In genomic region chr10:102229810-102230263, GRCh38 we compare ENCODE assay signal across 9 cellular contexts. TPM values are rescaled to one million over a fixed set of nuclear protein-coding genes. Genes with fewer than 3 reads are reported as not detected.
DNase-seq lines count a peak whose midpoint lies in the region; ATAC-seq, FAIRE-seq and TF ChIP-seq lines count a peak whose summit lies in the region.
"Had no signal": no experiment of that assay in that cellular context is flagged by ENCODE, and none has a peak within 500 bp of the region (broad histone marks: within the 10 kb centered on the region; RNA-seq: fewer than 3 reads in every experiment).

No MANE protein-coding gene starts in this region.

- H3K4me3 ChIP-seq in CD8-positive, alpha-beta T cell (ENCODE audit: low read depth, low read length): peak overlapping the region; percentile 51
- H3K4me3 ChIP-seq in HepG2 (replicated peaks in 1 of 3; ENCODE audit: insufficient read depth in 1 of 3, low read depth in 2 of 3, low read length in 3 of 3): peak overlapping the region; percentile 39 to 72 (median 65); a peak in 5 of 6 replicates

- no peaks in the 10 kb centered on the region for H3K9me3 Mint-ChIP-seq in CD8-positive, alpha-beta T cell
- no peaks in the 10 kb centered on the region for H3K9me3 Mint-ChIP-seq in dendritic cell treated with granulocyte-macrophage colony-stimulating factor and Interleukin-4, amounts not matched to agents 40 ng/mL and 50 ng/mL, for 4 days

- no peak overlapping the region for H3K27ac ChIP-seq in CD8-positive, alpha-beta T cell (ENCODE audit: low read depth, low read length)
- no peak overlapping the region for H3K27ac ChIP-seq in HepG2 (ENCODE audit: extremely low read length, insufficient read depth, low read length)

- no peaks in the 10 kb centered on the region for H3K9me3 ChIP-seq in CD8-positive, alpha-beta T cell (ENCODE audit: low read length)
- no peaks in the 10 kb centered on the region for H3K9me3 ChIP-seq in HepG2 (ENCODE audit: low read length)

- 0 out of 2 replicates have a peak overlapping the region, but pooled peaks have one; percentile 3 for H3K9ac ChIP-seq in HepG2 (ENCODE audit: insufficient read depth, low read depth, low read length)

- CTCF ChIA-PET in CD8-positive, alpha-beta T cell (lab: Charles Lee): interaction anchor here (0.6 to 14.3 kb wide), 55 partner anchors 9 to 353 kb away, joined by 3 to 375 read pairs (median 4); partner anchors contain the start of genes FBXL15, GBF1, NFKB2 and PITX3
- CTCF ChIA-PET in HepG2 (lab: Yijun Ruan, JAX; ENCODE audit: low intra/inter-chr PET ratio, low total read pairs): interaction anchor here (0.6 to 4.7 kb wide), 7 partner anchors 11 to 249 kb away, joined by 3 to 34 read pairs (median 5); partner anchors contain the start of gene PITX3

- H3K79me2 ChIP-seq in HepG2 (ENCODE audit: insufficient read depth, low read length): no peaks in the 10 kb centered on the region

- no peak overlapping the region for H3K27ac Mint-ChIP-seq in CD8-positive, alpha-beta T cell
- no peak overlapping the region for H3K27ac Mint-ChIP-seq in dendritic cell treated with granulocyte-macrophage colony-stimulating factor and Interleukin-4, amounts not matched to agents 40 ng/mL and 50 ng/mL, for 4 days

- in situ Hi-C loops in HepG2 (cut with HindIII; ENCODE audit: extremely low pct_ligation_motif_present, low pct_unique_long_range_greater_than_20kb): loop anchor here (5.0 kb wide), 1 partner anchor 122 kb away; no protein-coding TSS in a partner anchor

- POLR2A ChIA-PET in CD8-positive, alpha-beta T cell (lab: Charles Lee): interaction anchor here (0.6 to 3.5 kb wide), 9 partner anchors 9 to 176 kb away, joined by 3 to 16 read pairs (median 4); partner anchors contain the start of genes GBF1 and NFKB2
- POLR2A ChIA-PET in HepG2 (lab: Yijun Ruan, JAX): interaction anchor here (1.1 kb wide), 1 partner anchor 122 kb away, joined by 3 read pairs; no protein-coding TSS in a partner anchor

- H3K4me1 ChIP-seq in CD8-positive, alpha-beta T cell (ENCODE audit: insufficient read depth, low read length): peaks cover 29% of the 10 kb centered on the region
- peaks cover 49% of the 10 kb centered on the region for H3K4me1 ChIP-seq in HepG2 (ENCODE audit: insufficient read depth, low read length)

- H3K4me1 Mint-ChIP-seq in CD8-positive, alpha-beta T cell (ENCODE audit: low read depth): peaks cover 22% of the 10 kb centered on the region
- H3K4me1 Mint-ChIP-seq in dendritic cell treated with granulocyte-macrophage colony-stimulating factor and Interleukin-4, amounts not matched to agents 40 ng/mL and 50 ng/mL, for 4 days (ENCODE audit: low read depth): peaks cover 53% of the 10 kb centered on the region

- H3K27me3 Mint-ChIP-seq in CD8-positive, alpha-beta T cell (ENCODE audit: low read depth): peaks cover 48% of the 10 kb centered on the region
- H3K27me3 Mint-ChIP-seq in dendritic cell treated with granulocyte-macrophage colony-stimulating factor and Interleukin-4, amounts not matched to agents 40 ng/mL and 50 ng/mL, for 4 days: peaks cover 56% of the 10 kb centered on the region

- WGBS in HepG2 (ENCODE audit: low lambda C conversion rate): 6% methylated on average over 13 of the region's 24 CpGs

- no peaks in the 10 kb centered on the region for H4K20me1 ChIP-seq in HepG2 (ENCODE audit: insufficient read depth, low read length)

- H3K4me2 ChIP-seq in HepG2 (ENCODE audit: low read depth, low read length): peak overlapping the region; percentile 96

- ATAC-seq in CD8-positive, alpha-beta T cell: peak; percentile 57
- ATAC-seq in HG02610 (IDR thresholded peaks at IDR 0.05; ENCODE audit: unreplicated experiment) (peak; percentile 43), HepG2 (peak; percentile 43), HG02678 (IDR thresholded peaks at IDR 0.05; ENCODE audit: unreplicated experiment) (no peak)

- no TSS peak for BruUV-seq in HepG2 (replicated peaks; lab: Mats Ljungman, UMichigan)

- TF ChIP-seq EP300 in HepG2 (IDR thresholded peaks at IDR 0.05; ENCODE audit: low read depth in 2 of 2, low read length in 2 of 2): no peak
- TF ChIP-seq EP300 in HepG2 (CRISPR knock-in tag; IDR thresholded peaks at IDR 0.05; ENCODE audit: borderline replicate concordance): no peak

- H3K36me3 ChIP-seq in CD8-positive, alpha-beta T cell (ENCODE audit: insufficient read depth, low read length): no peaks in the 10 kb centered on the region
- no peaks in the 10 kb centered on the region for H3K36me3 ChIP-seq in HepG2 (replicated peaks in 1 of 2; ENCODE audit: control insufficient read depth in 1 of 2, insufficient read depth in 2 of 2, low read length in 2 of 2)

- peak; percentile 72 to 91 (median 85) for DNase-seq in CD8-positive, alpha-beta T cell
- DNase-seq in NCI-H69 (lab: John Stamatoyannopoulos, UW): peak; percentile 85
- peak; percentile 84 to 85 for DNase-seq in activated CD4-positive, alpha-beta T cell treated with anti-CD3 and anti-CD28 coated beads, Interleukin-2, amount 50 U/mL, for 4 hours
- peak; percentile 56 for DNase-seq in HepG2 (ENCODE audit: low spot score)
- DNase-seq in stimulated activated CD4-positive, alpha-beta T cell treated with anti-CD3 and anti-CD28 coated beads, Interleukin-2, amount 100 ng/mL, for 4 hours (ENCODE audit: low read depth): peak; percentile 78

- intact Hi-C loops in CD8-positive, alpha-beta T cell (cut with DNase I, micrococcal nuclease): loop anchor here (1.0 kb wide), 6 partner anchors 117 to 354 kb away; no protein-coding TSS in a partner anchor
- intact Hi-C loops in dendritic cell treated with granulocyte-macrophage colony-stimulating factor and Interleukin-4, amounts not matched to agents 40 ng/mL and 50 ng/mL, for 4 days (cut with micrococcal nuclease): loop anchor here (1.0 to 5.0 kb wide), 5 partner anchors 15 to 247 kb away; partner anchors contain the start of genes GBF1 and NFKB2
- intact Hi-C loops in HepG2 (cut with micrococcal nuclease; ENCODE audit: unreplicated experiment): loop anchor here (1.0 to 2.0 kb wide), 2 partner anchors 122 to 169 kb away; no protein-coding TSS in a partner anchor

- TF ChIP-seq POLR2A in HepG2 (IDR thresholded peaks at IDR 0.05; ENCODE audit: insufficient read depth in 1 of 2, low read depth in 2 of 2, low read length in 2 of 2): no peak

- H2AFZ ChIP-seq in HepG2 (ENCODE audit: low read length): no peak overlapping the region

- peak; percentile 95 for TF ChIP-seq RAD21 in HepG2 (CRISPR knock-in tag; IDR thresholded peaks at IDR 0.05)

- TF ChIP-seq CTCF in CD8-positive, alpha-beta T cell (IDR thresholded peaks at IDR 0.05): peak; percentile 86
- peak; percentile 99 for TF ChIP-seq CTCF in HepG2 (CRISPR knock-in tag; IDR thresholded peaks at IDR 0.05)

- peak overlapping the region; percentile 84 for H3K4me3 Mint-ChIP-seq in CD8-positive, alpha-beta T cell
- H3K4me3 Mint-ChIP-seq in dendritic cell treated with granulocyte-macrophage colony-stimulating factor and Interleukin-4, amounts not matched to agents 40 ng/mL and 50 ng/mL, for 4 days: peak overlapping the region; percentile 71

- peak; percentile 78 for FAIRE-seq in HepG2 (lab: Jason Lieb, UNC)

- H3K27me3 ChIP-seq in CD8-positive, alpha-beta T cell (ENCODE audit: insufficient read depth, low read length): peaks cover 21% of the 10 kb centered on the region
- H3K27me3 ChIP-seq in HepG2 (ENCODE audit: control insufficient read depth in 1 of 2, insufficient read depth in 2 of 2, low read length in 2 of 2): peaks cover 0 to 45% of the 10 kb centered on the region in 2 experiments; a peak in 4 of 5 replicates

- H3K36me3 Mint-ChIP-seq in CD8-positive, alpha-beta T cell: no peaks in the 10 kb centered on the region
- H3K36me3 Mint-ChIP-seq in dendritic cell treated with granulocyte-macrophage colony-stimulating factor and Interleukin-4, amounts not matched to agents 40 ng/mL and 50 ng/mL, for 4 days (ENCODE audit: low read depth): no peaks in the 10 kb centered on the region

RNA-seq across cellular contexts. Expression of gene ELOVL3, which starts 3.7 kb away (rescaled TPM):
- total RNA-seq in CD8-positive, alpha-beta T cell: not detected
- total RNA-seq in HepG2 (2016; rRNA removed; fragmentation: Illumina TruSeq; extraction: Trizol): 0.24 and 0.69 TPM in 2 replicates
- total RNA-seq in HepG2 (2016; cell fraction: cytosol; rRNA removed; fragmentation: Illumina TruSeq; extraction: Trizol; ENCODE audit: low read depth): 0.18 and 0.20 TPM in 2 replicates
- total RNA-seq in HepG2 (2016; cell fraction: insoluble cytoplasmic fraction; rRNA removed; fragmentation: Illumina TruSeq; extraction: Trizol): 0.40 and 0.52 TPM in 2 replicates
- total RNA-seq in HepG2 (2016; cell fraction: membrane; rRNA removed; fragmentation: Illumina TruSeq; extraction: Trizol): 0.17 and 0.25 TPM in 2 replicates
- total RNA-seq in HepG2 (2016; cell fraction: nucleus; rRNA removed; fragmentation: Illumina TruSeq; extraction: Trizol): 0.28 and 0.37 TPM in 2 replicates
- 0.58 and 0.76 TPM in 2 replicates for polyA plus RNA-seq in HepG2 (2011; rRNA removed)
- 0.56 and 0.68 TPM in 2 replicates for polyA plus RNA-seq in HepG2 (2011; cell fraction: cytosol; rRNA removed)
- polyA plus RNA-seq in HepG2 (2011; cell fraction: nucleus; rRNA removed): 0.47 TPM in 1 of 2 replicates, not detected in the other
- 0.23 and 0.27 TPM in 2 replicates for polyA plus RNA-seq in HepG2 (2012)
- 0.12 TPM in 1 of 2 replicates, not detected in the other for polyA plus RNA-seq in HepG2 (2016; cell fraction: cytosol; fragmentation: Illumina TruSeq; extraction: Trizol; ENCODE audit: low read depth)
- 0.24 and 0.34 TPM in 2 replicates for polyA plus RNA-seq in HepG2 (2016; cell fraction: insoluble cytoplasmic fraction; fragmentation: Illumina TruSeq; extraction: Trizol; ENCODE audit: low read depth)
- 0.31 TPM in 1 of 2 replicates, not detected in the other for polyA plus RNA-seq in HepG2 (2016; cell fraction: membrane; fragmentation: Illumina TruSeq; extraction: Trizol; ENCODE audit: low read depth)
- 0.35 and 0.46 TPM in 2 replicates for polyA plus RNA-seq in HepG2 (2016; cell fraction: nucleus; fragmentation: Illumina TruSeq; extraction: Trizol; ENCODE audit: insufficient read depth, low read depth)
- 0.24 TPM in 1 of 2 replicates, not detected in the other for polyA minus RNA-seq in HepG2 (2011; rRNA and poly(A)+ RNA removed; ENCODE audit: low replicate concordance)
- not detected in 2 replicates for polyA minus RNA-seq in HepG2 (2011; cell fraction: cytosol; rRNA and poly(A)+ RNA removed)
- not detected in 2 replicates for polyA minus RNA-seq in HepG2 (2011; cell fraction: nucleus; rRNA and poly(A)+ RNA removed)
- total RNA-seq: T-helper 1 cell treated with Interleukin-12 subunit alpha and Interleukin-12 subunit beta and Interleukin-4 antibody, amounts not matched to agents 30 ng/mL and 1 ng/mL, for 36 hours had no signal

RNA-seq across cellular contexts. Expression of gene PITX3, which starts 11.5 kb away (rescaled TPM):
- total RNA-seq in CD8-positive, alpha-beta T cell: not detected
- not detected in 2 replicates for total RNA-seq in HepG2 (2016; rRNA removed; fragmentation: Illumina TruSeq; extraction: Trizol)
- total RNA-seq in HepG2 (2016; cell fraction: cytosol; rRNA removed; fragmentation: Illumina TruSeq; extraction: Trizol; ENCODE audit: low read depth): not detected in 2 replicates
- total RNA-seq in HepG2 (2016; cell fraction: insoluble cytoplasmic fraction; rRNA removed; fragmentation: Illumina TruSeq; extraction: Trizol): not detected in 2 replicates
- total RNA-seq in HepG2 (2016; cell fraction: membrane; rRNA removed; fragmentation: Illumina TruSeq; extraction: Trizol): 0.14 TPM in 1 of 2 replicates, not detected in the other
- total RNA-seq in HepG2 (2016; cell fraction: nucleus; rRNA removed; fragmentation: Illumina TruSeq; extraction: Trizol): not detected in 2 replicates
- polyA plus RNA-seq in HepG2 (2011; rRNA removed): not detected in 2 replicates
- polyA plus RNA-seq in HepG2 (2011; cell fraction: cytosol; rRNA removed): 0.05 TPM in 1 of 2 replicates, not detected in the other
- 0.11 TPM in 1 of 2 replicates, not detected in the other for polyA plus RNA-seq in HepG2 (2011; cell fraction: nucleus; rRNA removed)
- not detected in 2 replicates for polyA plus RNA-seq in HepG2 (2012)
- polyA plus RNA-seq in HepG2 (2016; cell fraction: cytosol; fragmentation: Illumina TruSeq; extraction: Trizol; ENCODE audit: low read depth): 0.11 and 0.28 TPM in 2 replicates
- polyA plus RNA-seq in HepG2 (2016; cell fraction: insoluble cytoplasmic fraction; fragmentation: Illumina TruSeq; extraction: Trizol; ENCODE audit: low read depth): not detected in 2 replicates
- 0.12 TPM in 1 of 2 replicates, not detected in the other for polyA plus RNA-seq in HepG2 (2016; cell fraction: membrane; fragmentation: Illumina TruSeq; extraction: Trizol; ENCODE audit: low read depth)
- not detected in 2 replicates for polyA plus RNA-seq in HepG2 (2016; cell fraction: nucleus; fragmentation: Illumina TruSeq; extraction: Trizol; ENCODE audit: insufficient read depth, low read depth)
- not detected in 2 replicates for polyA minus RNA-seq in HepG2 (2011; rRNA and poly(A)+ RNA removed; ENCODE audit: low replicate concordance)
- not detected in 2 replicates for polyA minus RNA-seq in HepG2 (2011; cell fraction: cytosol; rRNA and poly(A)+ RNA removed)
- polyA minus RNA-seq in HepG2 (2011; cell fraction: nucleus; rRNA and poly(A)+ RNA removed): not detected in 2 replicates
- total RNA-seq: T-helper 1 cell treated with Interleukin-12 subunit alpha and Interleukin-12 subunit beta and Interleukin-4 antibody, amounts not matched to agents 30 ng/mL and 1 ng/mL, for 36 hours had no signal

RNA-seq across cellular contexts. Expression of gene GBF1, which starts 15.5 kb away (rescaled TPM):
- total RNA-seq in CD8-positive, alpha-beta T cell: 10 to 100 TPM; 26.7 to 31.3 TPM
- total RNA-seq in HepG2 (2016; rRNA removed; fragmentation: Illumina TruSeq; extraction: Trizol): 21.9 and 28.7 TPM in 2 replicates
- 3.2 and 4.2 TPM in 2 replicates for total RNA-seq in HepG2 (2016; cell fraction: cytosol; rRNA removed; fragmentation: Illumina TruSeq; extraction: Trizol; ENCODE audit: low read depth)
- 22.3 and 26.2 TPM in 2 replicates for total RNA-seq in HepG2 (2016; cell fraction: insoluble cytoplasmic fraction; rRNA removed; fragmentation: Illumina TruSeq; extraction: Trizol)
- 7.6 and 8.1 TPM in 2 replicates for total RNA-seq in HepG2 (2016; cell fraction: membrane; rRNA removed; fragmentation: Illumina TruSeq; extraction: Trizol)
- 23.7 and 28.1 TPM in 2 replicates for total RNA-seq in HepG2 (2016; cell fraction: nucleus; rRNA removed; fragmentation: Illumina TruSeq; extraction: Trizol)
- polyA plus RNA-seq in HepG2 (2011; rRNA removed): 17.1 and 17.6 TPM in 2 replicates
- polyA plus RNA-seq in HepG2 (2011; cell fraction: cytosol; rRNA removed): 6.6 and 6.8 TPM in 2 replicates
- 33.9 and 34.6 TPM in 2 replicates for polyA plus RNA-seq in HepG2 (2011; cell fraction: nucleus; rRNA removed)
- polyA plus RNA-seq in HepG2 (2012): 17.5 and 19.2 TPM in 2 replicates
- 1.1 and 1.4 TPM in 2 replicates for polyA plus RNA-seq in HepG2 (2016; cell fraction: cytosol; fragmentation: Illumina TruSeq; extraction: Trizol; ENCODE audit: low read depth)
- 13.0 and 19.5 TPM in 2 replicates for polyA plus RNA-seq in HepG2 (2016; cell fraction: insoluble cytoplasmic fraction; fragmentation: Illumina TruSeq; extraction: Trizol; ENCODE audit: low read depth)
- 2.5 and 3.3 TPM in 2 replicates for polyA plus RNA-seq in HepG2 (2016; cell fraction: membrane; fragmentation: Illumina TruSeq; extraction: Trizol; ENCODE audit: low read depth)
- 34.6 and 42.2 TPM in 2 replicates for polyA plus RNA-seq in HepG2 (2016; cell fraction: nucleus; fragmentation: Illumina TruSeq; extraction: Trizol; ENCODE audit: insufficient read depth, low read depth)
- 41.9 and 48.3 TPM in 2 replicates for polyA minus RNA-seq in HepG2 (2011; rRNA and poly(A)+ RNA removed; ENCODE audit: low replicate concordance)
- polyA minus RNA-seq in HepG2 (2011; cell fraction: cytosol; rRNA and poly(A)+ RNA removed): 21.2 and 23.7 TPM in 2 replicates
- polyA minus RNA-seq in HepG2 (2011; cell fraction: nucleus; rRNA and poly(A)+ RNA removed): 31.8 and 43.1 TPM in 2 replicates
